ENCODE assay signal across 8 cellular contexts in the genomic region with DNA sequence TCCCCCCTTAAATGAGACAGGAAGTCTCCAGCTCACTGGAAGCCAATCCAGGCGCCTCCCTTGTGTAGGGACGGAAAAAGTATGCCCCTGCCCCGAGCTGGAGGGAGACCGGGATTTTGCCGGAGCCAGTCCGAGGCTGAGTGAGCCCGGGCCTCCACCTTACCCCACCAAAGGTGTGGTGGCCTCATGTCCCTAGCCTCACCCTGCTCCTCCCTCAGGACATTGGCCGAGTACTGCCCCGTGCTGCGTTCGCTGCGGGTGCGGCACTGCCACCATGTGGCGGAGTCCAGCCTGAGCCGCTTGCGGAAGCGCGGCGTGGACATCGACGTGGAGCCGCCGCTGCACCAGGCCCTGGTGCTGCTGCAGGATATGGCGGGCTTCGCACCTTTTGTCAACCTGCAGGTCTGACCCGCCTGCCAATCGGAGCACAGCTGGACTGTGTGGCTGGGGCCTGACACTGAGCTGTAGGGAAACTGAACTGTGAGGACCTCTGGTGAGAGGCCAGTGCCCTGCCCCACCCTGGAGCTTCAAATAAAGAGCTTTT. TPM values are rescaled to one million over a fixed set of nuclear protein-coding genes. Genes with fewer than 3 reads are reported as not detected.
A peak's percentile ranks its signal among the peaks of the same experiment; 100 is the strongest.
DNase-seq lines count a peak whose midpoint lies in the region; ATAC-seq and TF ChIP-seq lines count a peak whose summit lies in the region.

No MANE protein-coding gene starts in this region.

- peaks cover 11 to 34% of the 10 kb centered on the region in 2 donors for H3K36me3 ChIP-seq in neuronal stem cell (replicated peaks in 1 of 2; ENCODE audit: control insufficient read depth in 2 of 2, insufficient read depth in 2 of 2, low read length in 2 of 2)

- H3K27me3 Mint-ChIP-seq in glutamatergic neuron (ENCODE audit: unreplicated experiment), result peaks cover 13% of the 10 kb centered on the region

- peak; percentile 85 for DNase-seq in AG20443 (ENCODE audit: low spot score)
- peak; percentile 14 for DNase-seq in NCI-H2196 treated with DMSO at 0.1 percent for 48 hours (lab: John Stamatoyannopoulos, UW; ENCODE audit: unreplicated experiment)
- DNase-seq in activated naive CD4-positive, alpha-beta T cell treated with anti-CD3 and anti-CD28 coated beads, Interleukin-2, amount 50 U/mL, for 16 hours, result peak; percentile 54
- peak; percentile 88 for DNase-seq in glutamatergic neuron
- no peak for DNase-seq in neuronal stem cell (ENCODE audit: low spot score)
- no peak for DNase-seq in NCI-H128 (lab: John Stamatoyannopoulos, UW; ENCODE audit: unreplicated experiment)

- H2AFZ ChIP-seq in neuronal stem cell (ENCODE audit: low read length), result no peak overlapping the region

- no peak for ATAC-seq in GM19455 (IDR thresholded peaks at IDR 0.05; ENCODE audit: unreplicated experiment)

- no peak overlapping the region for H2BK120ac ChIP-seq in neuronal stem cell (ENCODE audit: low read depth, low read length)

- H3K9me3 ChIP-seq in neuronal stem cell (replicated peaks in 1 of 2; ENCODE audit: control insufficient read depth in 2 of 2, insufficient read depth in 1 of 2, low read depth in 1 of 2, low read length in 2 of 2), result no peaks in the 10 kb centered on the region

- no peak overlapping the region for H2AK5ac ChIP-seq in neuronal stem cell (ENCODE audit: low read depth, low read length)

- H3K14ac ChIP-seq in neuronal stem cell (ENCODE audit: low read length), result no peak overlapping the region

- H3K27me3 ChIP-seq in neuronal stem cell (ENCODE audit: control insufficient read depth in 3 of 3, insufficient read depth in 3 of 3, low read depth in 1 of 3, low read length in 3 of 3), result peaks cover 0 to 15% (median 0%) of the 10 kb centered on the region in 3 experiments

- H2BK15ac ChIP-seq in neuronal stem cell (ENCODE audit: low read length), result no peak overlapping the region

- TF ChIP-seq CTCF in glutamatergic neuron (IDR thresholded peaks at IDR 0.05; ENCODE audit: partially characterized antibody, unreplicated experiment), result peak; percentile 53

- H2BK5ac ChIP-seq in neuronal stem cell (ENCODE audit: low read length), result no peak overlapping the region

- no peaks in the 10 kb centered on the region for H3K79me1 ChIP-seq in neuronal stem cell (ENCODE audit: low read depth, low read length)

- H3K27ac Mint-ChIP-seq in glutamatergic neuron (ENCODE audit: unreplicated experiment), result no peak overlapping the region

- H3K36me3 Mint-ChIP-seq in glutamatergic neuron (ENCODE audit: unreplicated experiment), result no peaks in the 10 kb centered on the region

- H3K4me3 ChIP-seq in neuronal stem cell (ENCODE audit: low read length in 2 of 2), result peak overlapping the region in 1 of 2 donors; percentile 0

- H3K27ac ChIP-seq in neuronal stem cell (replicated peaks; ENCODE audit: low read length), result no peak overlapping the region

- H3K4me1 ChIP-seq in neuronal stem cell (ENCODE audit: control insufficient read depth in 2 of 2, insufficient read depth in 1 of 2, low read depth in 1 of 2, low read length in 2 of 2), result peaks cover 21 to 27% of the 10 kb centered on the region in 2 donors

- no peak overlapping the region for H3K9ac ChIP-seq in neuronal stem cell (ENCODE audit: low read depth, low read length, poor library complexity)

- peak overlapping the region; percentile 79 for H3K4me3 Mint-ChIP-seq in glutamatergic neuron (ENCODE audit: unreplicated experiment)

- peaks cover 6% of the 10 kb centered on the region for H3K9me3 Mint-ChIP-seq in glutamatergic neuron (ENCODE audit: unreplicated experiment)

- H3K4me2 ChIP-seq in neuronal stem cell (ENCODE audit: insufficient read depth, low read length, poor library complexity, severe bottlenecking), result no peak overlapping the region

- H4K8ac ChIP-seq in neuronal stem cell (ENCODE audit: low read depth, low read length), result no peak overlapping the region

- peak overlapping the region; percentile 40 for H3K23ac ChIP-seq in neuronal stem cell (ENCODE audit: low read depth, low read length, poor library complexity)

- peak; percentile 56 for TF ChIP-seq POLR2A in GM15510 (IDR thresholded peaks at IDR 0.05; ENCODE audit: borderline replicate concordance, extremely low read depth, insufficient read length)

- WGBS in neuronal stem cell (ENCODE audit: extremely low coverage in 2 of 2, insufficient read length in 2 of 2, insufficient replicate concordance in 1 of 2), 2 donors, result no CpG with 5 or more reads among the region's 27 CpGs

- H3K4ac ChIP-seq in neuronal stem cell (ENCODE audit: low read length), result no peak overlapping the region

- H2BK12ac ChIP-seq in neuronal stem cell (ENCODE audit: low read length), result peak overlapping the region; percentile 59

- no peak overlapping the region for H3K18ac ChIP-seq in neuronal stem cell (ENCODE audit: low read length)

- H4K91ac ChIP-seq in neuronal stem cell (ENCODE audit: low read depth, low read length, poor library complexity), result no peak overlapping the region

- peaks cover 13% of the 10 kb centered on the region for H3K4me1 Mint-ChIP-seq in glutamatergic neuron (ENCODE audit: low read depth, unreplicated experiment)

RNA-seq across cellular contexts. Expression of a gene that starts 2.0 kb away (rescaled TPM):
- 23.4 TPM for total RNA-seq in glutamatergic neuron (ENCODE audit: unreplicated experiment)
- 4.7 TPM for polyA plus RNA-seq in neuronal stem cell (2013, experiment 1 of 2)
- 4.8 TPM for polyA plus RNA-seq in neuronal stem cell (2013, experiment 2 of 2)

RNA-seq across cellular contexts. Expression of a gene that starts 4.1 kb away (rescaled TPM):
- 88.5 TPM for total RNA-seq in glutamatergic neuron (ENCODE audit: unreplicated experiment)
- 2.4 TPM for polyA plus RNA-seq in neuronal stem cell (2013, experiment 1 of 2)
- 1.9 TPM for polyA plus RNA-seq in neuronal stem cell (2013, experiment 2 of 2)

RNA-seq across cellular contexts. Expression of a gene that starts 9.7 kb away (rescaled TPM):
- total RNA-seq in glutamatergic neuron (ENCODE audit: unreplicated experiment), result 104 TPM
- 114 TPM for polyA plus RNA-seq in neuronal stem cell (2013, experiment 1 of 2)
- polyA plus RNA-seq in neuronal stem cell (2013, experiment 2 of 2), result 113 TPM

RNA-seq across cellular contexts. Expression of a gene that starts 27.2 kb away (rescaled TPM):
- total RNA-seq in glutamatergic neuron (ENCODE audit: unreplicated experiment), result 7.5 TPM
- 7.6 TPM for polyA plus RNA-seq in neuronal stem cell (2013, experiment 1 of 2)
- polyA plus RNA-seq in neuronal stem cell (2013, experiment 2 of 2), result 8.2 TPM

RNA-seq across cellular contexts. Expression of a gene that starts 28.7 kb away (rescaled TPM):
- total RNA-seq in glutamatergic neuron (ENCODE audit: unreplicated experiment), result not detected
- polyA plus RNA-seq in neuronal stem cell (2013, experiment 1 of 2), result 0.10 TPM
- 0.18 TPM for polyA plus RNA-seq in neuronal stem cell (2013, experiment 2 of 2)

Comparison
In these comparisons a context has a peak if more than half of its experiments do, and no peak if none do; other contexts are left out.
1. DNase-seq: peak in AG20443 (single experiment), NCI-H2196 treated with DMSO at 0.1 percent for 48 hours (single experiment), activated naive CD4-positive, alpha-beta T cell treated with anti-CD3 and anti-CD28 coated beads, Interleukin-2, amount 50 U/mL, for 16 hours (single experiment) and glutamatergic neuron (single experiment); none in neuronal stem cell (single experiment) and NCI-H128 (single experiment).